Comparison of ENCODE assay signal across 20 cellular contexts in genomic region chr19:5603626-5604025, GRCh38. TPM values are rescaled to one million over a fixed set of nuclear protein-coding genes. Genes with fewer than 3 reads are reported as not detected.
DNase-seq lines count a peak whose midpoint lies in the region; ATAC-seq, FAIRE-seq and TF ChIP-seq lines count a peak whose summit lies in the region.
"Had no signal": no experiment of that assay in that cellular context is flagged by ENCODE, and none has a peak within 500 bp of the region (broad histone marks: within the 10 kb centered on the region; RNA-seq: fewer than 3 reads in every experiment).

No MANE protein-coding gene starts in this region.

- no peak for TF ChIP-seq CTCF in nephron progenitor cell (IDR thresholded peaks at IDR 0.05)

- peaks cover 43 to 50% of the 10 kb centered on the region in 2 donors for H3K36me3 ChIP-seq in small intestine (ENCODE audit: control insufficient read depth in 2 of 2, insufficient read depth in 2 of 2, low read length in 2 of 2)

- no peaks in the 10 kb centered on the region for H3K4me1 ChIP-seq in small intestine (ENCODE audit: control insufficient read depth in 2 of 2, insufficient read depth in 1 of 2, low read depth in 1 of 2, low read length in 1 of 2)
- H3K4me1 ChIP-seq: HAP-1 had no signal

- no peaks in the 10 kb centered on the region for H3K27me3 Mint-ChIP-seq in nephron progenitor cell (ENCODE audit: low read depth, poor library complexity)

- no peaks in the 10 kb centered on the region for H3K9me3 ChIP-seq in small intestine (ENCODE audit: control insufficient read depth, low read depth)
- H3K9me3 ChIP-seq: HAP-1 had no signal

- H3K4me3 Mint-ChIP-seq in nephron progenitor cell = no peak overlapping the region
- H3K4me3 Mint-ChIP-seq in stimulated activated effector memory CD8-positive, alpha-beta T cell treated with anti-CD3 and anti-CD28 coated beads, Interleukin-12 subunit alpha, Interleukin-12 subunit beta, amount 100 ng/mL, for 72 hours = no peak overlapping the region
- H3K4me3 Mint-ChIP-seq: CD14-positive monocyte; CD8-positive, alpha-beta T cell had no signal

- no peak for ATAC-seq in stimulated activated effector memory CD8-positive, alpha-beta T cell treated with anti-CD3 and anti-CD28 coated beads, Interleukin-12 subunit alpha, Interleukin-12 subunit beta, amount 100 ng/mL, for 72 hours
- ATAC-seq in GM21515 (IDR thresholded peaks at IDR 0.05; ENCODE audit: unreplicated experiment) (no peak), HG02840 (IDR thresholded peaks at IDR 0.05; ENCODE audit: low FRiP score, unreplicated experiment) (no peak)
- ATAC-seq: CD8-positive, alpha-beta T cell had no signal

- peaks cover 16% of the 10 kb centered on the region for H3K4me1 Mint-ChIP-seq in nephron progenitor cell
- H3K4me1 Mint-ChIP-seq in stimulated activated effector memory CD8-positive, alpha-beta T cell treated with anti-CD3 and anti-CD28 coated beads, Interleukin-12 subunit alpha, Interleukin-12 subunit beta, amount 100 ng/mL, for 72 hours = peaks cover 19% of the 10 kb centered on the region
- H3K4me1 Mint-ChIP-seq: CD14-positive monocyte had no signal

- H3K27me3 ChIP-seq in small intestine (ENCODE audit: control insufficient read depth in 2 of 2, insufficient read depth in 2 of 2, low read length in 2 of 2) = no peaks in the 10 kb centered on the region

- 80 to 87% (median 82%) methylated on average over 5 of the region's 5 CpGs for WGBS in small intestine, 3 donors

- no peaks in the 10 kb centered on the region for H3K9me3 Mint-ChIP-seq in nephron progenitor cell
- H3K9me3 Mint-ChIP-seq in stimulated activated effector memory CD8-positive, alpha-beta T cell treated with anti-CD3 and anti-CD28 coated beads, Interleukin-12 subunit alpha, Interleukin-12 subunit beta, amount 100 ng/mL, for 72 hours = no peaks in the 10 kb centered on the region
- H3K9me3 Mint-ChIP-seq: CD8-positive, alpha-beta T cell had no signal

- DNase-seq in NCI-H1694 treated with DMSO at 0.1 percent for 48 hours (lab: John Stamatoyannopoulos, UW) (peak; percentile 10), NCI-H1694 (lab: John Stamatoyannopoulos, UW) (no peak), amniotic epithelial cell (ENCODE audit: low read depth) (peak; percentile 75), nephron progenitor cell (no peak), small intestine (no peak)
- DNase-seq in stimulated activated effector memory CD8-positive, alpha-beta T cell treated with anti-CD3 and anti-CD28 coated beads, Interleukin-12 subunit alpha, Interleukin-12 subunit beta, amount 100 ng/mL, for 72 hours (ENCODE audit: low spot score in 2 of 2) = no peak
- DNase-seq: CD8-positive, alpha-beta T cell; COR-L47; DMS153; DMS79 treated with DMSO at 0.1 percent for 48 hours; EL had no signal

- no peak overlapping the region for H3K4me3 ChIP-seq in small intestine (ENCODE audit: low read depth in 1 of 2, low read length in 2 of 2)
- H3K4me3 ChIP-seq: HAP-1 had no signal

- peak overlapping the region; percentile 52 for H3K27ac Mint-ChIP-seq in nephron progenitor cell
- peak overlapping the region; percentile 82 for H3K27ac Mint-ChIP-seq in stimulated activated effector memory CD8-positive, alpha-beta T cell treated with anti-CD3 and anti-CD28 coated beads, Interleukin-12 subunit alpha, Interleukin-12 subunit beta, amount 100 ng/mL, for 72 hours
- H3K27ac Mint-ChIP-seq: CD8-positive, alpha-beta T cell had no signal

- no peak overlapping the region for H3K27ac ChIP-seq in small intestine (ENCODE audit: low read depth in 1 of 2, low read length in 1 of 2)
- H3K27ac ChIP-seq: 22Rv1 had no signal

- FAIRE-seq in small intestine (lab: Jason Lieb, UNC) = no peak
- FAIRE-seq: D721Med, G401.6, GM12891, H1 had no signal

- H3K36me3 Mint-ChIP-seq in nephron progenitor cell (ENCODE audit: low read depth) = peaks cover 86% of the 10 kb centered on the region
- H3K36me3 Mint-ChIP-seq in stimulated activated effector memory CD8-positive, alpha-beta T cell treated with anti-CD3 and anti-CD28 coated beads, Interleukin-12 subunit alpha, Interleukin-12 subunit beta, amount 100 ng/mL, for 72 hours = peaks cover 100% of the 10 kb centered on the region

RNA-seq across cellular contexts. Expression of gene SAFB2, which starts 18.9 kb away (rescaled TPM):
- 10 to 100 TPM; 38.8 to 83.2 (median 78.4) TPM for polyA plus RNA-seq in small intestine

RNA-seq across cellular contexts. Expression of gene SAFB, which starts 19.3 kb away (rescaled TPM):
- polyA plus RNA-seq in small intestine = 10 to 100 TPM; 44.0 to 63.5 (median 47.3) TPM

RNA-seq across cellular contexts. Expression of gene TINCR, which starts 35.9 kb away (rescaled TPM):
- polyA plus RNA-seq in small intestine = 1 to 10 TPM in 1 of 3 donors, under 1 TPM in 2; 0.69 to 1.3 (median 0.81) TPM
- polyA plus RNA-seq: CD14-positive monocyte had no signal

Comparison
In these comparisons a context has a peak if more than half of its experiments do, and no peak if none do; other contexts are left out.
1. DNase-seq: peak in NCI-H1694 treated with DMSO at 0.1 percent for 48 hours (single experiment) and amniotic epithelial cell (single experiment); none in NCI-H1694 (single experiment), nephron progenitor cell (single experiment), stimulated activated effector memory CD8-positive, alpha-beta T cell treated with anti-CD3 and anti-CD28 coated beads, Interleukin-12 subunit alpha, Interleukin-12 subunit beta, amount 100 ng/mL, for 72 hours (0 of 2) and small intestine (single experiment).